In the genomic region with DNA sequence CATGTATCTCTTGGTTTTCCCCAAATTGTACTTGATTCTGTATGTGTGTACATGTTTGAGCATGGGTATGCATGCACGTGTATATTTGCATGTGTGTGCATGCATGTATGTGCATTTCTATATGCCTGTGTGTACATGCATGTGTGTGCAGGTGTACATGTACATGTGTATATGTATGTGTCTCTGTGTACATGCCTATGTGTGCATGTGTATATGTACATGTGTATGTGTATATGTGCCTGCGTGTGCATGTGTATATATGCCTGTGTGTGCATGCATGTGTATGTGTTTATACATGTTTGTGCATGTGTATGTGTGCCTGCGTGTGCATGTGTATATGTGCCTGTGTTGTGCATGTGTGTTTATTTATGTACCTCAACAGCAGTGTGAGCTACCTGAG, we compare ENCODE assay signal across 1 cellular context.
A peak's percentile ranks its signal among the peaks of the same experiment; 100 is the strongest.
TF ChIP-seq lines count a peak whose summit lies in the region.

No MANE protein-coding gene starts in this region.

TF ChIP-seq in H1, 55 proteins besides CTCF, POLR2A, EP300 and RAD21:
- TF ChIP-seq POU5F1 (IDR thresholded peaks at IDR 0.05; ENCODE audit: low read depth, low read length), result no peak
- 0 out of 2 replicates have a peak, but pooled peaks have one; percentile 2 for TF ChIP-seq SUZ12 (IDR thresholded peaks at IDR 0.05; ENCODE audit: low read length)
- no peak for TF ChIP-seq BCL11A (IDR thresholded peaks at IDR 0.05; ENCODE audit: low read depth in 2 of 2, low read length in 2 of 2)
- TF ChIP-seq CBX8 (IDR thresholded peaks at IDR 0.05; ENCODE audit: borderline replicate concordance, low read depth, low read length), result no peak
